1 cellular context compared by ENCODE assay signal in genomic region chr3:154090116-154090420, GRCh38.
TF ChIP-seq lines count a peak whose summit lies in the region.

No MANE protein-coding gene starts in this region.

TF ChIP-seq in WTC11, 78 proteins besides CTCF, POLR2A, EP300 and RAD21 (continued from another document):
- TF ChIP-seq ATF6 (CRISPR knock-in tag; IDR thresholded peaks at IDR 0.05) (no peak), ZNF219 (CRISPR knock-in tag; IDR thresholded peaks at IDR 0.05; ENCODE audit: borderline replicate concordance) (no peak), ELF4 (CRISPR knock-in tag; IDR thresholded peaks at IDR 0.05; ENCODE audit: low read depth) (no peak), HMGA2 (CRISPR knock-in tag; IDR thresholded peaks at IDR 0.05) (no peak), USF2 (CRISPR knock-in tag; IDR thresholded peaks at IDR 0.05) (no peak), FOXP1 (CRISPR knock-in tag; IDR thresholded peaks at IDR 0.05; ENCODE audit: borderline replicate concordance) (no peak), SMAD4 (CRISPR knock-in tag; IDR thresholded peaks at IDR 0.05) (no peak), RORB (CRISPR knock-in tag; IDR thresholded peaks at IDR 0.05) (no peak), NR1H2 (CRISPR knock-in tag; IDR thresholded peaks at IDR 0.05) (no peak), NR2C2 (CRISPR knock-in tag; IDR thresholded peaks at IDR 0.05) (no peak), TEAD1 (CRISPR knock-in tag; IDR thresholded peaks at IDR 0.05) (no peak), ZNF263 (CRISPR knock-in tag; IDR thresholded peaks at IDR 0.05; ENCODE audit: low read depth) (no peak)
